ENCODE assay signal across 12 cellular contexts in genomic region chr9:114367406-114367805, GRCh38. TPM values are rescaled to one million over a fixed set of nuclear protein-coding genes. Genes with fewer than 3 reads are reported as not detected.
DNase-seq lines count a peak whose midpoint lies in the region; ATAC-seq and TF ChIP-seq lines count a peak whose summit lies in the region.
"Had no signal": no experiment of that assay in that cellular context is flagged by ENCODE, and none has a peak within 500 bp of the region (broad histone marks: within the 10 kb centered on the region; RNA-seq: fewer than 3 reads in every experiment).

No MANE protein-coding gene starts in this region.

- no peaks in the 10 kb centered on the region for H3K27me3 ChIP-seq in smooth muscle cell (ENCODE audit: low read depth)

- no peaks in the 10 kb centered on the region for H3K9me3 ChIP-seq in OCI-LY7 (ENCODE audit: low read length)
- H3K9me3 ChIP-seq in smooth muscle cell (replicated peaks; ENCODE audit: low read depth), result no peaks in the 10 kb centered on the region

- intact Hi-C loops in OCI-LY7 (cut with micrococcal nuclease; ENCODE audit: unreplicated experiment), result no loop called here
- intact Hi-C loops in left colon (cut with DNase I, micrococcal nuclease), result no loop called here

- H2AFZ ChIP-seq in OCI-LY7 (ENCODE audit: low read length) (no peak overlapping the region), smooth muscle cell (ENCODE audit: low read depth) (no peak overlapping the region)

- no peak for ATAC-seq in left colon
- ATAC-seq in GM21825 (IDR thresholded peaks at IDR 0.05; ENCODE audit: unreplicated experiment), result no peak
- ATAC-seq: esophagus mucosa had no signal

- POLR2A ChIA-PET in OCI-LY7 (lab: Charles Lee), result interaction anchor here (0.6 to 12.9 kb wide), 6 partner anchors 13 to 84 kb away, joined by 3 to 275 read pairs (median 8); partner anchors contain the start of gene AKNA

- no peak overlapping the region for H3K9ac ChIP-seq in smooth muscle cell (ENCODE audit: low read depth)

- peaks cover 89% of the 10 kb centered on the region for H3K36me3 ChIP-seq in OCI-LY7 (ENCODE audit: insufficient read depth, low read length)
- H3K36me3 ChIP-seq in smooth muscle cell (ENCODE audit: low read depth), result no peaks in the 10 kb centered on the region

- peaks cover 14% of the 10 kb centered on the region for H3F3A ChIP-seq in smooth muscle cell (ENCODE audit: low read depth)

- no peaks in the 10 kb centered on the region for H3K9me2 ChIP-seq in OCI-LY7 (ENCODE audit: insufficient read depth, low read length)

- H3K4me3 ChIP-seq in GM08714 (ENCODE audit: low read length) (peak overlapping the region; percentile 50; the same call in 1 of the 2 replicates), OCI-LY7 (ENCODE audit: low read depth, low read length, poor library complexity, severe bottlenecking) (peak overlapping the region; percentile 53), coronary artery (no peak overlapping the region), smooth muscle cell (no peak overlapping the region)

- H3K27ac ChIP-seq in OCI-LY7 (ENCODE audit: low read depth, low read length, poor library complexity, severe bottlenecking) (peak overlapping the region; percentile 99), coronary artery (peak overlapping the region; percentile 55 to 78), smooth muscle cell (ENCODE audit: low read depth) (peak overlapping the region; percentile 53)

- DNase-seq in OCI-LY7 (ENCODE audit: low spot score) (no peak), coronary artery (ENCODE audit: low spot score) (no peak), smooth muscle cell (lab: John Stamatoyannopoulos, UW; ENCODE audit: unreplicated experiment) (no peak), GOT3 (lab: John Stamatoyannopoulos, UW) (no peak), left colon (no peak), middle frontal gyrus (ENCODE audit: extremely low spot score, low spot score) (no peak)
- DNase-seq: activated CD4-positive, alpha-beta T cell treated with anti-CD3 and anti-CD28 coated beads, Interleukin-2, amount 50 U/mL, for 1 hour; NCI-H2029 treated with DMSO at 0.1 percent for 48 hours had no signal

- TF ChIP-seq CTCF in OCI-LY7 (conservative IDR thresholded peaks at IDR 0.05; ENCODE audit: low read length), result no peak
- TF ChIP-seq CTCF in coronary artery (IDR thresholded peaks at IDR 0.05), result no peak
- no peak for TF ChIP-seq CTCF in smooth muscle cell (IDR thresholded peaks at IDR 0.05; ENCODE audit: borderline replicate concordance, insufficient read depth, poor library complexity, severe bottlenecking)

- 94% methylated on average over 7 of the region's 7 CpGs for WGBS in smooth muscle cell (ENCODE audit: low lambda C conversion rate)

- peaks cover 97% of the 10 kb centered on the region for H3K4me1 ChIP-seq in OCI-LY7 (ENCODE audit: insufficient read depth, low read length, poor library complexity, severe bottlenecking)
- no peaks in the 10 kb centered on the region for H3K4me1 ChIP-seq in smooth muscle cell (ENCODE audit: low read depth)

- CTCF ChIA-PET in OCI-LY7 (lab: Charles Lee; ENCODE audit: unreplicated experiment), result interaction anchor here (0.6 to 3.0 kb wide), 3 partner anchors 18 to 30 kb away, joined by 3 to 15 read pairs (median 4); partner anchors contain the start of gene AKNA

- H4K20me1 ChIP-seq in OCI-LY7 (ENCODE audit: insufficient read depth, low read length), result no peaks in the 10 kb centered on the region
- no peaks in the 10 kb centered on the region for H4K20me1 ChIP-seq in smooth muscle cell (ENCODE audit: low read depth)

- H3K79me2 ChIP-seq in OCI-LY7 (ENCODE audit: insufficient read depth, low read depth, low read length) (peaks cover 58% of the 10 kb centered on the region), smooth muscle cell (ENCODE audit: low read depth) (no peaks in the 10 kb centered on the region)

- BruUV-seq in OCI-LY7 (replicated peaks; lab: Mats Ljungman, UMichigan), result no TSS peak

- H3K4me2 ChIP-seq in OCI-LY7 (ENCODE audit: low read length) (peak overlapping the region; percentile 86), smooth muscle cell (no peak overlapping the region)

RNA-seq across cellular contexts. Expression of gene AKNA, which starts 20.4 kb away (rescaled TPM):
- total RNA-seq in OCI-LY7 (2014; rRNA removed; shearing (Covaris generic)), result 53.8 and 61.4 TPM in 2 replicates
- 187 and 203 TPM in 2 replicates for total RNA-seq in OCI-LY7 (2022)
- total RNA-seq in smooth muscle cell, result 3.0 and 4.7 TPM in 2 replicates
- polyA plus RNA-seq in smooth muscle cell, result 2.8 and 3.2 TPM in 2 replicates
- total RNA-seq in left colon, result 10 to 100 TPM; 32.4 to 35.9 TPM

RNA-seq across cellular contexts. Expression of gene ORM2, which starts 37.7 kb away (rescaled TPM):
- total RNA-seq in OCI-LY7 (2014; rRNA removed; shearing (Covaris generic)), result not detected in 2 replicates
- total RNA-seq in OCI-LY7 (2022) (not detected in 2 replicates), smooth muscle cell (0.27 TPM in 1 of 2 replicates, not detected in the other), left colon (not detected)
- polyA plus RNA-seq in smooth muscle cell, result not detected in 2 replicates
- polyA plus RNA-seq: neural cell had no signal

RNA-seq across cellular contexts. Expression of gene ORM1, which starts 44.5 kb away (rescaled TPM):
- not detected in 2 replicates for total RNA-seq in OCI-LY7 (2014; rRNA removed; shearing (Covaris generic))
- not detected in 2 replicates for total RNA-seq in OCI-LY7 (2022)
- total RNA-seq in smooth muscle cell, result not detected in 2 replicates
- polyA plus RNA-seq in smooth muscle cell, result 0.46 and 0.74 TPM in 2 replicates
- not detected for total RNA-seq in left colon
- polyA plus RNA-seq: neural cell had no signal

Comparison
In these comparisons a context has a peak if more than half of its experiments do, and no peak if none do; other contexts are left out.
1. H3K4me3 ChIP-seq: peak in GM08714 (single experiment) and OCI-LY7 (single experiment); none in coronary artery (single experiment) and smooth muscle cell (single experiment).
2. Peak in every context shown above with its lines, with median percentiles within 50 percentile points of each other: H3K27ac ChIP-seq.